21 cellular contexts compared by ENCODE assay signal in the genomic region with DNA sequence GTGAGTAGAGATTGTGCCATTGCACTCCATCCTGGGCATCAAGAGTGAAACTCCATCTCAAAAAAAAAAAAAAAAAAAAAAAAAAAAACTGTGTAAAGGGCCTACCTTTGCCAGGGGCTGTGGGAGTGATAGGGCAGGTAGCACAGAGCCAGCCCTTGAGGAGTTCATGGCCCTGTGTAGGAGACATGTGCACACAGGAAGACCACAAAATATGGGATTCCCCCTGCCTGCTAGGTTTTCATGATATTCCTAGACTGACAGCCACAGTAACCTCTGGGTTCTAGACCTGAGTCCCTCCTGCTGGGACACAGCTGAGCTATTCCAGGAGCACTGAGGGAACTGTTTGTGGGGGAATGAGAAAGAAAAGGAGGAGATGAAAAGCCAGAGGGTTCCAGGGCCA.
"Had no signal": no experiment of that assay in that cellular context is flagged by ENCODE, and none has a peak within 500 bp of the region (broad histone marks: within the 10 kb centered on the region; RNA-seq: fewer than 3 reads in every experiment).

No MANE protein-coding gene starts in this region.

- H3K4me3 Mint-ChIP-seq: dendritic cell treated with granulocyte-macrophage colony-stimulating factor and Interleukin-4, amounts not matched to agents 40 ng/mL and 50 ng/mL, for 4 days; naive thymus-derived CD4-positive, alpha-beta T cell; nephron; stimulated activated effector memory CD8-positive, alpha-beta T cell treated with anti-CD3 and anti-CD28 coated beads, Interleukin-12 subunit alpha, Interleukin-12 subunit beta, amount 100 ng/mL, for 72 hours had no signal

- H3K4me1 Mint-ChIP-seq: nephron; stimulated activated effector memory CD8-positive, alpha-beta T cell treated with anti-CD3 and anti-CD28 coated beads, Interleukin-12 subunit alpha, Interleukin-12 subunit beta, amount 100 ng/mL, for 72 hours had no signal

- H3K27me3 Mint-ChIP-seq: dendritic cell treated with granulocyte-macrophage colony-stimulating factor and Interleukin-4, amounts not matched to agents 40 ng/mL and 50 ng/mL, for 4 days had no signal

- H3K36me3 Mint-ChIP-seq: naive thymus-derived CD4-positive, alpha-beta T cell; stimulated activated effector memory CD8-positive, alpha-beta T cell treated with anti-CD3 and anti-CD28 coated beads, Interleukin-12 subunit alpha, Interleukin-12 subunit beta, amount 100 ng/mL, for 72 hours had no signal

- DNase-seq: effector memory CD4-positive, alpha-beta T cell; foreskin keratinocyte; heart left ventricle; kidney; left cardiac atrium; left lung; mesenchymal stem cell; midbrain; naive thymus-derived CD4-positive, alpha-beta T cell; nucleus accumbens; sigmoid colon; stimulated activated CD4-positive, alpha-beta T cell treated with anti-CD3 and anti-CD28 coated beads, Interleukin-2, amount 100 ng/mL, for 24 hours; stimulated activated CD4-positive, alpha-beta T cell treated with anti-CD3 and anti-CD28 coated beads, Interleukin-4, amount 100 ng/mL, for 24 hours; stimulated activated naive CD4-positive, alpha-beta T cell treated with Interleukin-2 at 50 U/mL for 16 hours; stomach; thyroid gland; trophoblast cell had no signal

- ATAC-seq: foreskin keratinocyte; gastroesophageal sphincter; heart left ventricle; left cardiac atrium; left lung; naive thymus-derived CD4-positive, alpha-beta T cell; stimulated activated effector memory CD8-positive, alpha-beta T cell treated with anti-CD3 and anti-CD28 coated beads, Interleukin-12 subunit alpha, Interleukin-12 subunit beta, amount 100 ng/mL, for 72 hours had no signal

- H3K9me3 Mint-ChIP-seq: dendritic cell treated with granulocyte-macrophage colony-stimulating factor and Interleukin-4, amounts not matched to agents 40 ng/mL and 50 ng/mL, for 4 days; naive thymus-derived CD4-positive, alpha-beta T cell; nephron; stimulated activated effector memory CD8-positive, alpha-beta T cell treated with anti-CD3 and anti-CD28 coated beads, Interleukin-12 subunit alpha, Interleukin-12 subunit beta, amount 100 ng/mL, for 72 hours had no signal

- H3K27ac Mint-ChIP-seq: dendritic cell treated with granulocyte-macrophage colony-stimulating factor and Interleukin-4, amounts not matched to agents 40 ng/mL and 50 ng/mL, for 4 days; nephron; stimulated activated effector memory CD8-positive, alpha-beta T cell treated with anti-CD3 and anti-CD28 coated beads, Interleukin-12 subunit alpha, Interleukin-12 subunit beta, amount 100 ng/mL, for 72 hours had no signal
